In genomic region chr17:72501404-72502110, GRCh38 we compare ENCODE assay signal across 1 cellular context.
TF ChIP-seq lines count a peak whose summit lies in the region.

No MANE protein-coding gene starts in this region.

TF ChIP-seq in HepG2, 621 proteins besides CTCF, POLR2A, EP300 and RAD21 (continued from another document and continues in another):
- TF ChIP-seq ZNF687 (CRISPR knock-in tag; IDR thresholded peaks at IDR 0.05) (peak; percentile 91), PITX1 (CRISPR knock-in tag; IDR thresholded peaks at IDR 0.05) (no peak), ZNF230 (CRISPR knock-in tag; IDR thresholded peaks at IDR 0.05) (no peak), TBL1XR1 (IDR thresholded peaks at IDR 0.05; ENCODE audit: borderline replicate concordance, low read length, partially characterized antibody) (no peak), HNF1B (CRISPR knock-in tag; IDR thresholded peaks at IDR 0.05) (peak; percentile 27; the same call in 1 of the 2 replicates), MEIS1 (CRISPR knock-in tag; IDR thresholded peaks at IDR 0.05; ENCODE audit: borderline replicate concordance) (no peak; the same call in 1 of the 2 replicates), ZNF276 (CRISPR knock-in tag; IDR thresholded peaks at IDR 0.05; ENCODE audit: low read depth) (no peak; the same call in 1 of the 2 replicates), ELF1 (CRISPR knock-in tag; IDR thresholded peaks at IDR 0.05) (no peak), TP53 (CRISPR knock-in tag; conservative IDR thresholded peaks at IDR 0.05) (0 out of 2 replicates have a peak, but pooled peaks have one; percentile 38), ZBTB7A (CRISPR knock-in tag; IDR thresholded peaks at IDR 0.05) (peak; percentile 71; the same call in 1 of the 2 replicates), SP4 (CRISPR knock-in tag; IDR thresholded peaks at IDR 0.05) (no peak), TCF12 (IDR thresholded peaks at IDR 0.05) (no peak), TCF12 (CRISPR knock-in tag; IDR thresholded peaks at IDR 0.05) (no peak), NCOR1 (IDR thresholded peaks at IDR 0.05; ENCODE audit: borderline replicate concordance, low read length) (no peak), ZNF580 (CRISPR knock-in tag; IDR thresholded peaks at IDR 0.05; ENCODE audit: borderline replicate concordance, low read depth) (no peak; the same call in 1 of the 2 replicates), RBM39 (IDR thresholded peaks at IDR 0.05; ENCODE audit: low read depth, low read length, poor library complexity, severe bottlenecking) (peak; percentile 19), BRF2 (CRISPR knock-in tag; IDR thresholded peaks at IDR 0.05) (no peak), EEA1 (CRISPR knock-in tag; IDR thresholded peaks at IDR 0.05; ENCODE audit: borderline replicate concordance) (no peak), LBX2 (CRISPR knock-in tag; IDR thresholded peaks at IDR 0.05; ENCODE audit: borderline replicate concordance) (no peak), HOMEZ (CRISPR knock-in tag; IDR thresholded peaks at IDR 0.05; ENCODE audit: low read depth) (no peak), DR1 (CRISPR knock-in tag; IDR thresholded peaks at IDR 0.05) (no peak), PHF21A (CRISPR knock-in tag; IDR thresholded peaks at IDR 0.05) (peak; percentile 55), ZBED4 (CRISPR knock-in tag; IDR thresholded peaks at IDR 0.05; ENCODE audit: borderline replicate concordance) (peak; percentile 64; the same call in 1 of the 2 replicates), ZNF549 (CRISPR knock-in tag; IDR thresholded peaks at IDR 0.05) (no peak), DDIT3 (CRISPR knock-in tag; IDR thresholded peaks at IDR 0.05) (no peak), GPBP1L1 (CRISPR knock-in tag; IDR thresholded peaks at IDR 0.05) (no peak), SIN3B (IDR thresholded peaks at IDR 0.05; ENCODE audit: low read length) (no peak), EED (CRISPR knock-in tag; IDR thresholded peaks at IDR 0.05) (0 out of 2 replicates have a peak, but pooled peaks have one; percentile 57), ZNF749 (CRISPR knock-in tag; IDR thresholded peaks at IDR 0.05; ENCODE audit: borderline replicate concordance) (no peak), MED8 (CRISPR knock-in tag; IDR thresholded peaks at IDR 0.05; ENCODE audit: insufficient replicate concordance) (peak; percentile 1), PAX8 (CRISPR knock-in tag; IDR thresholded peaks at IDR 0.05; ENCODE audit: borderline replicate concordance) (no peak), ZFP41 (CRISPR knock-in tag; IDR thresholded peaks at IDR 0.05; ENCODE audit: borderline replicate concordance) (no peak), ZNF740 (CRISPR knock-in tag; IDR thresholded peaks at IDR 0.05) (peak; percentile 21; the same call in 1 of the 2 replicates), SKI (IDR thresholded peaks at IDR 0.05; ENCODE audit: partially characterized antibody) (peak; percentile 63), NBN (conservative IDR thresholded peaks at IDR 0.05) (no peak), TFDP2 (CRISPR knock-in tag; IDR thresholded peaks at IDR 0.05) (no peak; the same call in 1 of the 2 replicates), KAT8 (CRISPR knock-in tag; IDR thresholded peaks at IDR 0.05) (peak; percentile 56; the same call in 1 of the 2 replicates), ZNF138 (CRISPR knock-in tag; IDR thresholded peaks at IDR 0.05; ENCODE audit: low read depth) (0 out of 2 replicates have a peak, but pooled peaks have one; percentile 53), POGZ (CRISPR knock-in tag; IDR thresholded peaks at IDR 0.05) (peak; percentile 25; the same call in 1 of the 2 replicates), NCOA5 (CRISPR knock-in tag; IDR thresholded peaks at IDR 0.05) (no peak), HCFC1 (IDR thresholded peaks at IDR 0.05; ENCODE audit: low read depth, low read length) (no peak), KAT7 (CRISPR knock-in tag; IDR thresholded peaks at IDR 0.05; ENCODE audit: borderline replicate concordance) (peak; percentile 60; the same call in 1 of the 2 replicates)
